Comparison of ENCODE assay signal across 3 cellular contexts in genomic region chr7:93073357-93073756, GRCh38. TPM values are rescaled to one million over a fixed set of nuclear protein-coding genes. Genes with fewer than 3 reads are reported as not detected.
"Had no signal": no experiment of that assay in that cellular context is flagged by ENCODE, and none has a peak within 500 bp of the region (broad histone marks: within the 10 kb centered on the region; RNA-seq: fewer than 3 reads in every experiment).

No MANE protein-coding gene starts in this region.

RNA-seq across cellular contexts. Expression of gene SAMD9, which starts 44.4 kb away (rescaled TPM):
- total RNA-seq: H1, H9 had no signal
- polyA plus RNA-seq: GM23338 had no signal
